ENCODE assay signal across 8 cellular contexts in the genomic region with DNA sequence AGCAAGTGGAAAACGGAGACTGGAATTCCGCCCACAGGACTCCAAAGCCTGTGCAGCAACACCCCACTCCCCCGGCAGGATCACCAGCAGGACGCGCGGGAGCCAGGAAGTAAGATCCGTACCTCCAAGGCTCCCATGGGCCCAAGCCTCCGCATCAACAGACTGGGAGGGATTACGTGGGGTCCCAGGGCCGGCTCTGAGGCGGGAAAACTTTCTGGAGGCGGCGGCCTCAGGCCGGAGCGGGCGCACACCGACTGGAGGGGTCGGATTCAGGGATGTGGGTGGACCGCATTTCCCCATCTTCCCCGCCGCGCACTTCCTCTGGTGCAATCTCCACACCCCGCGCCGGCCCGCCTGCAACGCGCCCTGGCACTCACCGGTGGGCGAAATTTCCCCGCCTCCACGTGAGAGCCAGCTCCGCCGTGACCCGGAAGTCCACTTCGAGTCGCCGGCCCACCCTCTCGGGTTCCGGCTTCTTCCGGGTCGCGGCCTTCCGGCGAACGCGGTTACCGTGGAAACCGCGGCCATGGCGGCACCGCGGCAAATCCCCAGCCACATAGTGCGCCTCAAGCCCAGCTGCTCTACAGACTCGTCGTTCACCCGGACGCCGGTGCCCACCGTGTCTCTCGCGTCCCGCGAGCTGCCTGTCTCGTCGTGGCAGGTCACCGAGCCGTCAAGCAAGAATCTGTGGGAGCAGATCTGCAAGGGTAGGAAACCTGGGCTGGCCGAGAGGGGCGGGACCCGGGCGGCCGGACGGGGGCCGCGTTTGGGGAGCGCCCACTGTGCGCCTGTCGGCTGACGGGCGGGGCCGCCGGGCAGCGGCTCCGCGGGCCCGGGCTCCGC.
DNase-seq lines count a peak whose midpoint lies in the region; ATAC-seq and TF ChIP-seq lines count a peak whose summit lies in the region.

A gene with protein sequence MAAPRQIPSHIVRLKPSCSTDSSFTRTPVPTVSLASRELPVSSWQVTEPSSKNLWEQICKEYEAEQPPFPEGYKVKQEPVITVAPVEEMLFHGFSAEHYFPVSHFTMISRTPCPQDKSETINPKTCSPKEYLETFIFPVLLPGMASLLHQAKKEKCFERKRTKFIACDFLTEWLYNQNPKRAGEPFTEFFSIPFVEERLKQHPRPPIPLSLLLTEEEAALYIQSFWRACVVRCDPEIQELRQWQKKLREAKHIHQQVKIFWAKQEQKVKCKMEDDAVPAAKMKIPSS (plus strand): TSS at position 491 of the 843 bp plus-strand sequence. CDS start 36 bp downstream, at position 527.
A gene with protein sequence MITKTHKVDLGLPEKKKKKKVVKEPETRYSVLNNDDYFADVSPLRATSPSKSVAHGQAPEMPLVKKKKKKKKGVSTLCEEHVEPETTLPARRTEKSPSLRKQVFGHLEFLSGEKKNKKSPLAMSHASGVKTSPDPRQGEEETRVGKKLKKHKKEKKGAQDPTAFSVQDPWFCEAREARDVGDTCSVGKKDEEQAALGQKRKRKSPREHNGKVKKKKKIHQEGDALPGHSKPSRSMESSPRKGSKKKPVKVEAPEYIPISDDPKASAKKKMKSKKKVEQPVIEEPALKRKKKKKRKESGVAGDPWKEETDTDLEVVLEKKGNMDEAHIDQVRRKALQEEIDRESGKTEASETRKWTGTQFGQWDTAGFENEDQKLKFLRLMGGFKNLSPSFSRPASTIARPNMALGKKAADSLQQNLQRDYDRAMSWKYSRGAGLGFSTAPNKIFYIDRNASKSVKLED (minus strand): TSS at position 447 of the 843 bp plus-strand sequence. CDS start 3,192 bp downstream, outside the sequence.

- DNase-seq in NCI-H146 treated with DMSO at 0.1 percent for 48 hours (lab: John Stamatoyannopoulos, UW; ENCODE audit: unreplicated experiment) (peak; percentile 78), T1000 (lab: John Stamatoyannopoulos, UW) (peak; percentile 78), astrocyte of the spinal cord (ENCODE audit: low read depth, low spot score) (peak; percentile 87), hippocampal formation (lab: John Stamatoyannopoulos, UW) (peak; percentile 69 to 80), retina (peak; percentile 95), OCI-M2 (lab: John Stamatoyannopoulos, UW; ENCODE audit: unreplicated experiment) (no peak)

- in situ Hi-C loops in astrocyte of the spinal cord (cut with HindIII; ENCODE audit: low sequenced_read_pairs): no loop called here

- no peak for TF ChIP-seq CTCF in astrocyte of the spinal cord (IDR thresholded peaks at IDR 0.05; ENCODE audit: low read depth, low read length)

- ATAC-seq in GM18502 (IDR thresholded peaks at IDR 0.05; ENCODE audit: poor library complexity, unreplicated experiment) (peak; percentile 94), HG02852 (IDR thresholded peaks at IDR 0.05; ENCODE audit: unreplicated experiment) (peak; percentile 93)

- peak within 1 kb of the TSS; percentile 83 for H3K4me3 ChIP-seq in astrocyte of the spinal cord (ENCODE audit: low read depth, low read length)
